In genomic region chr16:2490190-2491105, GRCh38 we compare ENCODE assay signal across 28 cellular contexts. TPM values are rescaled to one million over a fixed set of nuclear protein-coding genes. Genes with fewer than 3 reads are reported as not detected.
A peak's percentile ranks its signal among the peaks of the same experiment; 100 is the strongest.
DNase-seq lines count a peak whose midpoint lies in the region; ATAC-seq and TF ChIP-seq lines count a peak whose summit lies in the region.
"Had no signal": no experiment of that assay in that cellular context is flagged by ENCODE, and none has a peak within 500 bp of the region (broad histone marks: within the 10 kb centered on the region; RNA-seq: fewer than 3 reads in every experiment).

No MANE protein-coding gene starts in this region.

- intact Hi-C loops in thyroid gland (cut with DNase I), result no loop called here

- H3K4me1 ChIP-seq in SJCRH30 (peaks cover 28% of the 10 kb centered on the region), thyroid gland (peaks cover 35 to 67% of the 10 kb centered on the region in 2 donors)

- no peak for TF ChIP-seq CTCF in thyroid gland (IDR thresholded peaks at IDR 0.05)

- 50 to 64% methylated on average over 8 to 20 of the region's 23 CpGs for WGBS in thyroid gland, 2 donors

- H3K4me3 ChIP-seq in SJCRH30, result no peak overlapping the region
- H3K4me3 ChIP-seq in thyroid gland (replicated peaks in 1 of 3), result no peak overlapping the region
- H3K4me3 ChIP-seq: breast epithelium, colonic mucosa, GM23338, tibial artery had no signal

- ATAC-seq in HG02870 (IDR thresholded peaks at IDR 0.05; ENCODE audit: unreplicated experiment) (no peak), GM18907 (IDR thresholded peaks at IDR 0.05; ENCODE audit: unreplicated experiment) (no peak), HG03378 (IDR thresholded peaks at IDR 0.05; ENCODE audit: unreplicated experiment) (no peak)
- ATAC-seq: CD8-positive, alpha-beta T cell; GM23338; stimulated activated naive CD8-positive, alpha-beta T cell treated with anti-CD3 and anti-CD28 coated beads, Interleukin-15, Interleukin-2, amounts not matched to agents 100 U/mL and 50 U/mL, for 24 hours had no signal

- peak; percentile 41 for DNase-seq in NCI-H146 (lab: John Stamatoyannopoulos, UW)
- DNase-seq in NCI-H146 treated with DMSO at 0.1 percent for 48 hours (lab: John Stamatoyannopoulos, UW; ENCODE audit: unreplicated experiment), result no peak
- DNase-seq in NCI-H2171 (lab: John Stamatoyannopoulos, UW), result peak; percentile 63
- DNase-seq in SJCRH30, result peak; percentile 77 to 86
- DNase-seq in thyroid gland, result peak; percentile 74 to 77
- DNase-seq: 8988T; activated CD4-positive, alpha-beta memory T cell treated with anti-CD3 and anti-CD28 coated beads, Interleukin-2, amount 10 ng/mL, durations not matched to agents 7 days and 5 days; activated gamma-delta T cell treated with Interleukin-2 at 50 U/mL for 16 hours; activated T-cell treated with anti-CD3 and anti-CD28 coated beads for 4 hours; AML-193; colonic mucosa; DMS153; kidney glomerular epithelial cell; NCI-H1436; NCI-H748 treated with DMSO at 0.1 percent for 48 hours; small intestine; stimulated activated CD4-positive, alpha-beta T cell treated with anti-CD3 and anti-CD28 coated beads, Interleukin-2, amount 100 ng/mL, for 48 hours; stimulated activated naive CD8-positive, alpha-beta T cell treated with anti-CD3 and anti-CD28 coated beads, Interleukin-15, Interleukin-2, amounts not matched to agents 100 U/mL and 50 U/mL, for 24 hours; T-helper 9 cell; tibial artery had no signal

- H3K36me3 ChIP-seq in SJCRH30, result no peaks in the 10 kb centered on the region
- no peaks in the 10 kb centered on the region for H3K36me3 ChIP-seq in thyroid gland
- H3K36me3 ChIP-seq: breast epithelium, colonic mucosa, neutrophil, tibial artery had no signal

- no peak for TF ChIP-seq POLR2A in thyroid gland (IDR thresholded peaks at IDR 0.05)

- H3K27ac ChIP-seq in SJCRH30 (peak overlapping the region; percentile 46), thyroid gland (peak overlapping the region; percentile 47 to 74 (median 61))
- H3K27ac ChIP-seq: breast epithelium, colonic mucosa, neutrophil, tibial artery had no signal

- no peaks in the 10 kb centered on the region for H3K9me3 ChIP-seq in SJCRH30 (replicated peaks)
- H3K9me3 ChIP-seq in thyroid gland, result no peaks in the 10 kb centered on the region
- H3K9me3 ChIP-seq: breast epithelium, colonic mucosa, neutrophil, tibial artery had no signal

- no peaks in the 10 kb centered on the region for H3K27me3 ChIP-seq in SJCRH30
- no peaks in the 10 kb centered on the region for H3K27me3 ChIP-seq in thyroid gland
- H3K27me3 ChIP-seq: breast epithelium, colonic mucosa, tibial artery had no signal

RNA-seq across cellular contexts. Expression of gene TBC1D24, which starts 15.5 kb away (rescaled TPM):
- 19.8 and 21.8 TPM in 2 replicates for total RNA-seq in SJCRH30 (2014; rRNA removed; shearing (Covaris generic))
- total RNA-seq in thyroid gland, result 10 to 100 TPM; 15.9 to 32.3 (median 21.8) TPM

RNA-seq across cellular contexts. Expression of gene NTN3, which starts 19.4 kb away (rescaled TPM):
- total RNA-seq in SJCRH30 (2014; rRNA removed; shearing (Covaris generic)), result 5.1 and 5.6 TPM in 2 replicates
- total RNA-seq in thyroid gland, result under 1 TPM in 3 of 4 donors, not detected in 1; 0.13 to 0.63 (median 0.56) TPM
- total RNA-seq: activated CD4-positive, alpha-beta memory T cell treated with anti-CD3 and anti-CD28 coated beads, Interleukin-2, amount 10 ng/mL, durations not matched to agents 7 days and 5 days; breast epithelium; CD8-positive, alpha-beta T cell; colonic mucosa; pulmonary artery endothelial cell had no signal

RNA-seq across cellular contexts. Expression of gene ATP6V0C, which starts 23.3 kb away (rescaled TPM):
- 28.7 and 28.8 TPM in 2 replicates for total RNA-seq in SJCRH30 (2014; rRNA removed; shearing (Covaris generic))
- total RNA-seq in thyroid gland, result 10 to 100 TPM; 33.1 to 62.1 (median 36.3) TPM

RNA-seq across cellular contexts. Expression of gene AMDHD2, which starts 29.7 kb away (rescaled TPM):
- total RNA-seq in SJCRH30 (2014; rRNA removed; shearing (Covaris generic)), result 14.8 and 16.1 TPM in 2 replicates
- total RNA-seq in thyroid gland, result 10 to 100 TPM; 32.6 to 43.5 (median 37.9) TPM

RNA-seq across cellular contexts. Expression of gene TEDC2, which starts 30.5 kb away (rescaled TPM):
- 26.0 and 30.9 TPM in 2 replicates for total RNA-seq in SJCRH30 (2014; rRNA removed; shearing (Covaris generic))
- total RNA-seq in thyroid gland, result under 1 TPM in 2 of 4 donors, not detected in 2; 0.83 to 0.96 TPM
